32 cellular contexts compared by ENCODE assay signal in genomic region chr17:61284746-61285145, GRCh38.
A peak's percentile ranks its signal among the peaks of the same experiment; 100 is the strongest.
DNase-seq lines count a peak whose midpoint lies in the region; ATAC-seq, FAIRE-seq and TF ChIP-seq lines count a peak whose summit lies in the region.
"Had no signal": no experiment of that assay in that cellular context is flagged by ENCODE, and none has a peak within 500 bp of the region (broad histone marks: within the 10 kb centered on the region; RNA-seq: fewer than 3 reads in every experiment).

No MANE protein-coding gene starts in this region.

- peak overlapping the region; percentile 60 to 67 for H3K27ac Mint-ChIP-seq in activated naive CD4-positive, alpha-beta T cell treated with anti-CD3 and anti-CD28 coated beads, Interleukin-2, amount 50 U/mL, for 72 hours
- H3K27ac Mint-ChIP-seq in astrocyte (ENCODE audit: unreplicated experiment), result peak overlapping the region; percentile 70
- H3K27ac Mint-ChIP-seq: activated naive CD8-positive, alpha-beta T cell treated with anti-CD3 and anti-CD28 coated beads for 36 hours; CD4-positive, alpha-beta T cell; naive B cell; stimulated activated effector memory CD8-positive, alpha-beta T cell treated with anti-CD3 and anti-CD28 coated beads, Interleukin-12 subunit alpha, Interleukin-12 subunit beta, amount 100 ng/mL, for 72 hours; T-cell had no signal

- H3K4me1 Mint-ChIP-seq in astrocyte (ENCODE audit: low read depth, unreplicated experiment), result peaks cover 31% of the 10 kb centered on the region

- FAIRE-seq in astrocyte (lab: Jason Lieb, UNC), result peak; percentile 50
- FAIRE-seq: colon, GM18507 had no signal

- H3K4me3 ChIP-seq in astrocyte (ENCODE audit: insufficient read depth, low read depth, low read length) (no peak overlapping the region), mesodermal cell (ENCODE audit: extremely low read depth, insufficient read depth, low read length, poor library complexity, severe bottlenecking) (no peak overlapping the region), uterus (no peak overlapping the region)
- H3K4me3 ChIP-seq: prostate gland, tibial nerve had no signal

- intact Hi-C loops in uterus (cut with DNase I; ENCODE audit: low total_unique reads), result no loop called here

- no peaks in the 10 kb centered on the region for H3K79me2 ChIP-seq in astrocyte (ENCODE audit: insufficient read depth, low read length)

- no peaks in the 10 kb centered on the region for H3K36me3 ChIP-seq in astrocyte (ENCODE audit: insufficient read depth, low read length)
- no peaks in the 10 kb centered on the region for H3K36me3 ChIP-seq in mesodermal cell (ENCODE audit: control insufficient read depth, insufficient read depth, low read length)
- H3K36me3 ChIP-seq in uterus, result no peaks in the 10 kb centered on the region
- H3K36me3 ChIP-seq: prostate gland, tibial nerve had no signal

- H3K9ac ChIP-seq in astrocyte (ENCODE audit: low read length), result peak overlapping the region; percentile 39

- WGBS in mesodermal cell (ENCODE audit: insufficient coverage in 2 of 2), 2 experiments, result 83 to 100% methylated on average over 1 of the region's 1 CpG

- no peaks in the 10 kb centered on the region for H4K20me1 ChIP-seq in astrocyte (ENCODE audit: insufficient read depth, low read length)

- no peak for DNase-seq in activated naive CD4-positive, alpha-beta T cell treated with anti-CD3 and anti-CD28 coated beads, Interleukin-2, amount 50 U/mL, for 72 hours (ENCODE audit: low spot score in 2 of 2)
- no peak for DNase-seq in activated naive CD4-positive, alpha-beta T cell (lab: John Stamatoyannopoulos, UW)
- no peak for DNase-seq in astrocyte (ENCODE audit: low read depth)
- DNase-seq in uterus, result no peak
- no peak for DNase-seq in activated CD4-positive, alpha-beta T cell treated with anti-CD3 and anti-CD28 coated beads for 1 hour
- DNase-seq: activated CD4-positive, alpha-beta T cell treated with anti-CD3 and anti-CD28 coated beads, Interleukin-2, amount 50 U/mL, for 1 hour; activated effector memory CD4-positive, alpha-beta T cell treated with Interleukin-2 at 50 U/mL for 16 hours; activated naive CD8-positive, alpha-beta T cell treated with anti-CD3 and anti-CD28 coated beads for 36 hours; activated T-cell treated with anti-CD3 and anti-CD28 coated beads, Interleukin-2, amount 50 U/mL, for 1 hour; anterior cingulate cortex; CD4-positive, alpha-beta T cell; effector CD4-positive, alpha-beta T cell; Kasumi-1; left ventricle myocardium superior; midbrain; naive B cell; NCI-H1417 treated with DMSO at 0.1 percent for 48 hours; NCI-H2081 treated with DMSO at 0.1 percent for 48 hours; NCI-H2227 treated with DMSO at 0.1 percent for 48 hours; NCI-H526 treated with DMSO at 0.1 percent for 48 hours; nucleus accumbens; T-cell had no signal

- ATAC-seq in activated naive CD4-positive, alpha-beta T cell treated with anti-CD3 and anti-CD28 coated beads, Interleukin-2, amount 50 U/mL, for 72 hours, result peak in 1 of 2 donors; percentile 36
- ATAC-seq in HG03097 (IDR thresholded peaks at IDR 0.05; ENCODE audit: low FRiP score, unreplicated experiment) (no peak), HG02973 (IDR thresholded peaks at IDR 0.05; ENCODE audit: unreplicated experiment) (no peak)
- ATAC-seq: left ventricle myocardium superior; sciatic nerve; stimulated activated effector memory CD8-positive, alpha-beta T cell treated with anti-CD3 and anti-CD28 coated beads, Interleukin-12 subunit alpha, Interleukin-12 subunit beta, amount 100 ng/mL, for 72 hours; T-cell had no signal

- H3K9me3 ChIP-seq in astrocyte (ENCODE audit: insufficient read depth, low read depth, low read length), result no peaks in the 10 kb centered on the region
- H3K9me3 ChIP-seq in mesodermal cell (ENCODE audit: control insufficient read depth, low read length), result no peaks in the 10 kb centered on the region
- H3K9me3 ChIP-seq in uterus, result no peaks in the 10 kb centered on the region
- H3K9me3 ChIP-seq: prostate gland, tibial nerve had no signal

- no peak overlapping the region for H2AFZ ChIP-seq in astrocyte (ENCODE audit: low read depth, low read length)

- peak overlapping the region; percentile 61 for H3K4me2 ChIP-seq in astrocyte (ENCODE audit: low read length)

- H3K36me3 Mint-ChIP-seq in activated naive CD4-positive, alpha-beta T cell treated with anti-CD3 and anti-CD28 coated beads, Interleukin-2, amount 50 U/mL, for 72 hours, result peaks cover 10% of the 10 kb centered on the region in 2 donors
- no peaks in the 10 kb centered on the region for H3K36me3 Mint-ChIP-seq in astrocyte (ENCODE audit: low read depth, unreplicated experiment)
- H3K36me3 Mint-ChIP-seq: stimulated activated effector memory CD8-positive, alpha-beta T cell treated with anti-CD3 and anti-CD28 coated beads, Interleukin-12 subunit alpha, Interleukin-12 subunit beta, amount 100 ng/mL, for 72 hours had no signal

- H3K4me1 ChIP-seq in astrocyte (ENCODE audit: insufficient read depth, low read length) (peaks cover 27% of the 10 kb centered on the region), mesodermal cell (ENCODE audit: control insufficient read depth, insufficient read depth, low read length, poor library complexity, severe bottlenecking) (peaks cover 31% of the 10 kb centered on the region), uterus (no peaks in the 10 kb centered on the region)
- H3K4me1 ChIP-seq: prostate gland had no signal

- peaks cover 0 to 4% of the 10 kb centered on the region in 2 donors for H3K9me3 Mint-ChIP-seq in activated naive CD4-positive, alpha-beta T cell treated with anti-CD3 and anti-CD28 coated beads, Interleukin-2, amount 50 U/mL, for 72 hours
- H3K9me3 Mint-ChIP-seq in astrocyte (ENCODE audit: unreplicated experiment), result peaks cover 5% of the 10 kb centered on the region
- H3K9me3 Mint-ChIP-seq: activated naive CD8-positive, alpha-beta T cell treated with anti-CD3 and anti-CD28 coated beads for 36 hours; CD4-positive, alpha-beta T cell; stimulated activated effector memory CD8-positive, alpha-beta T cell treated with anti-CD3 and anti-CD28 coated beads, Interleukin-12 subunit alpha, Interleukin-12 subunit beta, amount 100 ng/mL, for 72 hours; T-cell had no signal

- H3K27ac ChIP-seq in astrocyte (ENCODE audit: low read depth, low read length), result peak overlapping the region; percentile 48
- peak overlapping the region; percentile 63 for H3K27ac ChIP-seq in mesodermal cell (ENCODE audit: low read depth, low read length, severe bottlenecking)
- no peak overlapping the region for H3K27ac ChIP-seq in uterus
- H3K27ac ChIP-seq: 22Rv1, prostate gland, tibial nerve had no signal

- H3K27me3 ChIP-seq in astrocyte (ENCODE audit: insufficient read depth, low read length) (no peaks in the 10 kb centered on the region), uterus (no peaks in the 10 kb centered on the region)
- H3K27me3 ChIP-seq: tibial nerve had no signal

- no peak for TF ChIP-seq CTCF in astrocyte (IDR thresholded peaks at IDR 0.05; ENCODE audit: insufficient read depth, low read depth, low read length)
- no peak for TF ChIP-seq CTCF in uterus (IDR thresholded peaks at IDR 0.05)

- H3K4me3 Mint-ChIP-seq in astrocyte (ENCODE audit: unreplicated experiment), result no peak overlapping the region
- H3K4me3 Mint-ChIP-seq: activated naive CD8-positive, alpha-beta T cell treated with anti-CD3 and anti-CD28 coated beads for 36 hours; CD4-positive, alpha-beta T cell; stimulated activated effector memory CD8-positive, alpha-beta T cell treated with anti-CD3 and anti-CD28 coated beads, Interleukin-12 subunit alpha, Interleukin-12 subunit beta, amount 100 ng/mL, for 72 hours; T-cell had no signal

- no peaks in the 10 kb centered on the region for H3K27me3 Mint-ChIP-seq in astrocyte (ENCODE audit: low read depth, unreplicated experiment)
- H3K27me3 Mint-ChIP-seq: activated naive CD8-positive, alpha-beta T cell treated with anti-CD3 and anti-CD28 coated beads for 36 hours; CD4-positive, alpha-beta T cell; naive B cell; T-cell had no signal

- no peak for TF ChIP-seq POLR2A in uterus (IDR thresholded peaks at IDR 0.05)

Comparison
In these comparisons a context has a peak if more than half of its experiments do, and no peak if none do; other contexts are left out.
1. H3K27ac ChIP-seq: peak in astrocyte (single experiment) and mesodermal cell (single experiment); none in uterus (0 of 2).